In genomic region chr14:72925171-72925759, GRCh38 we compare ENCODE assay signal across 8 cellular contexts. TPM values are rescaled to one million over a fixed set of nuclear protein-coding genes. Genes with fewer than 3 reads are reported as not detected.
A peak's percentile ranks its signal among the peaks of the same experiment; 100 is the strongest.
DNase-seq lines count a peak whose midpoint lies in the region; ATAC-seq and TF ChIP-seq lines count a peak whose summit lies in the region.

No MANE protein-coding gene starts in this region.

- H3K4me1 Mint-ChIP-seq in T-helper 17 cell: peaks cover 13% of the 10 kb centered on the region

- in situ Hi-C loops in GM23248 (cut with MboI): no loop called here

- WGBS in GM23248 (ENCODE audit: low coverage in 1 of 2, low lambda C conversion rate in 2 of 2, missing lambda C conversion rate in 2 of 2), 2 experiments: 78 to 79% methylated on average over 22 of the region's 22 CpGs

- H3F3A ChIP-seq in GM23248 (ENCODE audit: insufficient read depth): peaks cover 8% of the 10 kb centered on the region; the same call in 1 of the 2 replicates

- peak overlapping the region; percentile 95 for H3K9ac ChIP-seq in GM23248
- H3K9ac ChIP-seq in fibroblast of lung (ENCODE audit: insufficient read depth, low read length): no peak overlapping the region

- H3K4me1 ChIP-seq in GM23248 (ENCODE audit: insufficient read depth) (0 out of 2 replicates have a peak, but pooled peaks cover 4% of the 10 kb centered on the region), fibroblast of lung (ENCODE audit: control insufficient read depth, extremely low read depth, insufficient read depth, low read length) (peaks cover 4% of the 10 kb centered on the region)

- H3K27me3 ChIP-seq in GM23248 (replicated peaks; ENCODE audit: insufficient read depth) (no peaks in the 10 kb centered on the region), fibroblast of lung (ENCODE audit: control insufficient read depth, insufficient read depth, low read length) (no peaks in the 10 kb centered on the region)

- H3K4me2 ChIP-seq in GM23248 (ENCODE audit: unreplicated experiment) (peak overlapping the region; percentile 70), fibroblast of lung (ENCODE audit: extremely low read depth, insufficient read depth, low read length) (peak overlapping the region; percentile 93)

- ATAC-seq in T-helper 17 cell (no peak), HG03457 (IDR thresholded peaks at IDR 0.05; ENCODE audit: unreplicated experiment) (no peak), GM18867 (IDR thresholded peaks at IDR 0.05; ENCODE audit: unreplicated experiment) (no peak)

- H4K20me1 ChIP-seq in GM23248 (ENCODE audit: insufficient read depth) (no peaks in the 10 kb centered on the region), fibroblast of lung (ENCODE audit: control insufficient read depth, extremely low read depth, insufficient read depth, low read length) (no peaks in the 10 kb centered on the region)

- no peaks in the 10 kb centered on the region for H3K36me3 Mint-ChIP-seq in T-helper 17 cell (ENCODE audit: low read depth)

- H3K4me3 Mint-ChIP-seq in T-helper 17 cell: peak overlapping the region; percentile 96

- peak overlapping the region; percentile 43 for H3K27ac Mint-ChIP-seq in T-helper 17 cell

- H3K36me3 ChIP-seq in GM23248 (ENCODE audit: low read depth): no peaks in the 10 kb centered on the region
- H3K36me3 ChIP-seq in fibroblast of lung (ENCODE audit: control insufficient read depth, insufficient read depth, low read length): peaks cover 3% of the 10 kb centered on the region

- TF ChIP-seq CTCF in fibroblast of lung (conservative IDR thresholded peaks at IDR 0.05 in 1 of 2, IDR thresholded peaks at IDR 0.05 in 1 of 2; ENCODE audit: low read depth in 1 of 2, low read length in 2 of 2): no peak

- no peaks in the 10 kb centered on the region for H3K9me3 ChIP-seq in GM23248 (ENCODE audit: low read depth)
- no peaks in the 10 kb centered on the region for H3K9me3 ChIP-seq in T-helper 17 cell (ENCODE audit: control insufficient read depth, low read length, poor library complexity, severe bottlenecking)
- no peaks in the 10 kb centered on the region for H3K9me3 ChIP-seq in fibroblast of lung (ENCODE audit: control insufficient read depth, insufficient read depth, low read depth, low read length)

- H3K27me3 Mint-ChIP-seq in T-helper 17 cell: peaks cover 9% of the 10 kb centered on the region

- no peaks in the 10 kb centered on the region for H3K9me2 ChIP-seq in GM23248 (ENCODE audit: insufficient read depth)

- no peak for DNase-seq in GM23248
- no peak for DNase-seq in T-helper 17 cell
- no peak for DNase-seq in fibroblast of lung (ENCODE audit: low read depth in 2 of 2)
- DNase-seq in skeletal muscle cell (ENCODE audit: low read depth): no peak
- no peak for DNase-seq in DMS53 (lab: John Stamatoyannopoulos, UW)
- no peak for DNase-seq in NCI-H2171 treated with DMSO at 0.1 percent for 48 hours (lab: John Stamatoyannopoulos, UW)

- peak overlapping the region; percentile 84 for H3K4me3 ChIP-seq in GM23248
- peak overlapping the region in 2 of 4 experiments; percentile 85 to 89 for H3K4me3 ChIP-seq in fibroblast of lung (replicated peaks in 1 of 4; ENCODE audit: control extremely low read depth in 1 of 4, insufficient read depth in 1 of 4, low read depth in 3 of 4, low read length in 4 of 4)
- peak overlapping the region; percentile 89 for H3K4me3 ChIP-seq in skeletal muscle cell (ENCODE audit: low read depth, low read length)

- 0 out of 2 replicates have a peak overlapping the region, but pooled peaks have one; percentile 2 for H3K27ac ChIP-seq in GM23248
- peak overlapping the region; percentile 57 for H3K27ac ChIP-seq in fibroblast of lung (ENCODE audit: insufficient read depth, low read length)

- H3K79me2 ChIP-seq in GM23248 (ENCODE audit: insufficient read depth) (peaks cover 24% of the 10 kb centered on the region), fibroblast of lung (ENCODE audit: control insufficient read depth, insufficient read depth, low read length) (no peaks in the 10 kb centered on the region)

- peak overlapping the region; percentile 88 for H2AFZ ChIP-seq in GM23248
- peak overlapping the region; percentile 99 for H2AFZ ChIP-seq in fibroblast of lung (ENCODE audit: low read length)

RNA-seq across cellular contexts. Expression of gene DCAF4, which starts 1.0 kb away (rescaled TPM):
- total RNA-seq in GM23248 (2014; rRNA removed; shearing (Covaris generic)): 20.4 and 21.9 TPM in 2 replicates
- polyA plus RNA-seq in GM23248 (2016; fragmentation: Nextera tagmentation; extraction: Ambion mirVana): 17.1 and 17.7 TPM in 2 replicates
- total RNA-seq in T-helper 17 cell: 10 to 100 TPM; 27.0 to 30.7 TPM
- total RNA-seq in fibroblast of lung: 4.9 and 10.2 TPM in 2 replicates
- 20.0 and 20.7 TPM in 2 replicates for polyA plus RNA-seq in fibroblast of lung
- polyA plus RNA-seq in fibroblast of lung (2012): 10.9 and 11.3 TPM in 2 replicates
- polyA minus RNA-seq in fibroblast of lung (ENCODE audit: low replicate concordance): 11.0 and 27.8 TPM in 2 replicates

RNA-seq across cellular contexts. Expression of gene DPF3, which starts 31.4 kb away (rescaled TPM):
- 7.9 and 13.4 TPM in 2 replicates for total RNA-seq in GM23248 (2014; rRNA removed; shearing (Covaris generic))
- 6.8 and 7.7 TPM in 2 replicates for polyA plus RNA-seq in GM23248 (2016; fragmentation: Nextera tagmentation; extraction: Ambion mirVana)
- 1 to 10 TPM in 1 of 2 donors, under 1 TPM in 1; 0.13 to 1.2 TPM for total RNA-seq in T-helper 17 cell
- 3.6 and 13.7 TPM in 2 replicates for total RNA-seq in fibroblast of lung
- polyA plus RNA-seq in fibroblast of lung: 7.6 and 11.1 TPM in 2 replicates
- polyA plus RNA-seq in fibroblast of lung (2012): 8.0 and 8.6 TPM in 2 replicates
- 12.0 and 26.5 TPM in 2 replicates for polyA minus RNA-seq in fibroblast of lung (ENCODE audit: low replicate concordance)
